Comparison of ENCODE assay signal across 8 cellular contexts in the genomic region with DNA sequence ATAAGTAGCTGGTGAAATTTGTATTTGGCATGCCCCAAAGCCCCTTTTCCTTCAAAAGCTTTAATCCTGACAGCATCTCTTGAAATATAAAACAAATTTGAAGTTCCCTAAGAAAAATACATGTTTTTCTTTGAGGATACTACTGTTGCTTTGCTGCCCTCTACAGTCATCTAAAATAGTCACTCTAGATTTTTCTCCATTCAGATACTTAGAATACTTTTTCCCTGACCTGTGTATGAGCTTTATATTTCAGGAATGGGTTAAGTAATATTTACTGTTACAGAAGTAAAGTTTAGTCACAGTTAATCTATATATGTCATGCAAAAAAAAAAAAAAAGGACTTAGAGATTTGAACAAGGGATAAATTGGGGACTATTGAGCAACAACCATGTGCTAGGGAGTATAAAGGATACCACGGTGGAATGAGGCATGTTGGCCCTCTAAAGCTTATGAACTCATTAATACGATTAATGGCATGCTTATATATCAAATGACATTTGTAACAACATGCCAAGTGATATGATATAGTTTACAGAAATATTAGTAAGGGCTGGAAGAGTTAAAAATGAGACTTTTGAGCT. TPM values are rescaled to one million over a fixed set of nuclear protein-coding genes. Genes with fewer than 3 reads are reported as not detected.
DNase-seq lines count a peak whose midpoint lies in the region; ATAC-seq and TF ChIP-seq lines count a peak whose summit lies in the region.

No MANE protein-coding gene starts in this region.

- no peak overlapping the region for H3K27ac ChIP-seq in CD8-positive, alpha-beta T cell (ENCODE audit: low read depth, low read length)
- H3K27ac ChIP-seq in Karpas-422 (ENCODE audit: low read length) (no peak overlapping the region), brain microvascular endothelial cell (peak overlapping the region; percentile 19)

- TF ChIP-seq CTCF in CD8-positive, alpha-beta T cell (IDR thresholded peaks at IDR 0.05): peak; percentile 67
- peak; percentile 34 for TF ChIP-seq CTCF in brain microvascular endothelial cell (IDR thresholded peaks at IDR 0.05; ENCODE audit: low read depth, low read length, missing control alignments)
- no peak for TF ChIP-seq CTCF in lower leg skin (IDR thresholded peaks at IDR 0.05)

- H3K9me2 ChIP-seq in Karpas-422 (replicated peaks; ENCODE audit: insufficient read depth, low read length): no peaks in the 10 kb centered on the region

- no peaks in the 10 kb centered on the region for H3K9me3 ChIP-seq in CD8-positive, alpha-beta T cell (ENCODE audit: low read length)
- no peaks in the 10 kb centered on the region for H3K9me3 ChIP-seq in Karpas-422 (ENCODE audit: low read length)

- no peak for TF ChIP-seq POLR2A in lower leg skin (IDR thresholded peaks at IDR 0.05)

- no peak overlapping the region for H3K27ac Mint-ChIP-seq in CD8-positive, alpha-beta T cell
- no peak overlapping the region for H3K27ac Mint-ChIP-seq in activated CD8-positive, alpha-beta memory T cell treated with anti-CD3 and anti-CD28 coated beads, Interleukin-2, amount 10 ng/mL, durations not matched to agents 7 days and 5 days

- H3K4me2 ChIP-seq in Karpas-422 (ENCODE audit: low read depth, low read length, poor library complexity, severe bottlenecking): no peak overlapping the region

- H3K4me3 Mint-ChIP-seq in CD8-positive, alpha-beta T cell: no peak overlapping the region
- H3K4me3 Mint-ChIP-seq in activated CD8-positive, alpha-beta memory T cell treated with anti-CD3 and anti-CD28 coated beads, Interleukin-2, amount 10 ng/mL, durations not matched to agents 7 days and 5 days: no peak overlapping the region

- no peaks in the 10 kb centered on the region for H3K36me3 ChIP-seq in CD8-positive, alpha-beta T cell (ENCODE audit: insufficient read depth, low read length)
- H3K36me3 ChIP-seq in Karpas-422 (ENCODE audit: insufficient read depth, low read length) (no peaks in the 10 kb centered on the region), brain microvascular endothelial cell (replicated peaks) (no peaks in the 10 kb centered on the region)

- H3K4me3 ChIP-seq in CD8-positive, alpha-beta T cell (ENCODE audit: low read depth, low read length): no peak overlapping the region
- H3K4me3 ChIP-seq in Karpas-422 (ENCODE audit: low read length) (no peak overlapping the region), brain microvascular endothelial cell (ENCODE audit: low read depth, low read length) (no peak overlapping the region), lower leg skin (ENCODE audit: low read depth, poor library complexity, severe bottlenecking) (no peak overlapping the region)

- no peaks in the 10 kb centered on the region for H4K20me1 ChIP-seq in Karpas-422 (ENCODE audit: insufficient read depth, low read depth, low read length)

- no peak overlapping the region for H3K9ac ChIP-seq in Karpas-422 (ENCODE audit: low read length)

- no peak overlapping the region for H2AFZ ChIP-seq in Karpas-422 (ENCODE audit: low read length)

- no peaks in the 10 kb centered on the region for H3K9me3 Mint-ChIP-seq in CD8-positive, alpha-beta T cell
- H3K9me3 Mint-ChIP-seq in activated CD8-positive, alpha-beta memory T cell treated with anti-CD3 and anti-CD28 coated beads, Interleukin-2, amount 10 ng/mL, durations not matched to agents 7 days and 5 days (ENCODE audit: low read depth): no peaks in the 10 kb centered on the region

- in situ Hi-C loops in brain microvascular endothelial cell (cut with HindIII; ENCODE audit: low pct_ligation_motif_present, low sequenced_read_pairs): no loop called here

- CTCF ChIA-PET in CD8-positive, alpha-beta T cell (lab: Charles Lee): interaction anchor here (0.6 to 2.1 kb wide), 10 partner anchors 10 to 1351 kb away, joined by 3 to 6 read pairs (median 3); no protein-coding TSS in a partner anchor
- CTCF ChIA-PET in activated CD8-positive, alpha-beta memory T cell treated with anti-CD3 and anti-CD28 coated beads, Interleukin-2, amount 10 ng/mL, durations not matched to agents 7 days and 5 days (lab: Charles Lee): interaction anchor here (0.7 to 2.1 kb wide), 8 partner anchors 10 to 766 kb away, joined by 3 to 10 read pairs (median 6); no protein-coding TSS in a partner anchor

- POLR2A ChIA-PET in CD8-positive, alpha-beta T cell (lab: Charles Lee): interaction anchor here (0.7 kb wide), 1 partner anchor 760 kb away, joined by 3 read pairs; no protein-coding TSS in a partner anchor

- no peak for DNase-seq in CD8-positive, alpha-beta T cell
- DNase-seq in Karpas-422 (peak; percentile 45), brain microvascular endothelial cell (no peak), medulla oblongata (ENCODE audit: extremely low spot score) (peak; percentile 54), lower leg skin (ENCODE audit: low spot score in 2 of 2) (no peak)
- no peak for DNase-seq in activated CD8-positive, alpha-beta memory T cell treated with anti-CD3 and anti-CD28 coated beads, Interleukin-2, amount 10 ng/mL, durations not matched to agents 7 days and 5 days

- H3K27me3 ChIP-seq in CD8-positive, alpha-beta T cell (ENCODE audit: insufficient read depth, low read length): no peaks in the 10 kb centered on the region
- H3K27me3 ChIP-seq in Karpas-422 (ENCODE audit: low read length): no peaks in the 10 kb centered on the region
- H3K27me3 ChIP-seq in brain microvascular endothelial cell (replicated peaks): no peaks in the 10 kb centered on the region

- no peaks in the 10 kb centered on the region for H3K4me1 ChIP-seq in CD8-positive, alpha-beta T cell (ENCODE audit: insufficient read depth, low read length)
- no peaks in the 10 kb centered on the region for H3K4me1 ChIP-seq in Karpas-422 (ENCODE audit: low read length)

- H3K27me3 Mint-ChIP-seq in CD8-positive, alpha-beta T cell (ENCODE audit: low read depth): peaks cover 8% of the 10 kb centered on the region
- no peaks in the 10 kb centered on the region for H3K27me3 Mint-ChIP-seq in activated CD8-positive, alpha-beta memory T cell treated with anti-CD3 and anti-CD28 coated beads, Interleukin-2, amount 10 ng/mL, durations not matched to agents 7 days and 5 days

- no peaks in the 10 kb centered on the region for H3K79me2 ChIP-seq in Karpas-422 (ENCODE audit: low read length)

- no peak for ATAC-seq in CD8-positive, alpha-beta T cell
- no peak for ATAC-seq in HG03571 (IDR thresholded peaks at IDR 0.05; ENCODE audit: unreplicated experiment)
- ATAC-seq in HG02623 (IDR thresholded peaks at IDR 0.05; ENCODE audit: unreplicated experiment): no peak
- ATAC-seq in activated CD8-positive, alpha-beta memory T cell treated with anti-CD3 and anti-CD28 coated beads, Interleukin-2, amount 10 ng/mL, durations not matched to agents 7 days and 5 days: no peak

- intact Hi-C loops in CD8-positive, alpha-beta T cell (cut with DNase I, micrococcal nuclease): loop anchor here (2.0 to 5.0 kb wide), 2 partner anchors 766 to 1348 kb away; no protein-coding TSS in a partner anchor
- intact Hi-C loops in lower leg skin (cut with DNase I; ENCODE audit: low total_unique reads): no loop called here

- H3K4me1 Mint-ChIP-seq in CD8-positive, alpha-beta T cell (ENCODE audit: low read depth): no peaks in the 10 kb centered on the region
- H3K4me1 Mint-ChIP-seq in activated CD8-positive, alpha-beta memory T cell treated with anti-CD3 and anti-CD28 coated beads, Interleukin-2, amount 10 ng/mL, durations not matched to agents 7 days and 5 days: peaks cover 5% of the 10 kb centered on the region

- 39 to 41% methylated on average over 2 of the region's 2 CpGs for WGBS in lower leg skin, 2 donors

- no peaks in the 10 kb centered on the region for H3K36me3 Mint-ChIP-seq in CD8-positive, alpha-beta T cell
- H3K36me3 Mint-ChIP-seq in activated CD8-positive, alpha-beta memory T cell treated with anti-CD3 and anti-CD28 coated beads, Interleukin-2, amount 10 ng/mL, durations not matched to agents 7 days and 5 days: no peaks in the 10 kb centered on the region

RNA-seq across cellular contexts. Expression of gene NECTIN3, which starts 8.8 kb away (rescaled TPM):
- total RNA-seq in CD8-positive, alpha-beta T cell: 1 to 10 TPM; 7.6 to 9.2 TPM
- not detected in 2 replicates for total RNA-seq in Karpas-422 (2014; rRNA removed; shearing (Covaris generic); ENCODE audit: low replicate concordance)
- total RNA-seq in activated CD8-positive, alpha-beta memory T cell treated with anti-CD3 and anti-CD28 coated beads, Interleukin-2, amount 10 ng/mL, durations not matched to agents 7 days and 5 days: 10 to 100 TPM; 13.3 to 16.9 TPM
- 1 to 10 TPM; 4.4 to 7.1 (median 5.8) TPM for total RNA-seq in lower leg skin

Comparison
In these comparisons a context has a peak if more than half of its experiments do, and no peak if none do; other contexts are left out.
1. DNase-seq: peak in Karpas-422 (single experiment) and medulla oblongata (single experiment); none in CD8-positive, alpha-beta T cell (0 of 7), brain microvascular endothelial cell (single experiment), activated CD8-positive, alpha-beta memory T cell treated with anti-CD3 and anti-CD28 coated beads, Interleukin-2, amount 10 ng/mL, durations not matched to agents 7 days and 5 days (single experiment) and lower leg skin (0 of 2).
2. CTCF ChIP-seq: peak in CD8-positive, alpha-beta T cell (single experiment) and brain microvascular endothelial cell (single experiment); none in lower leg skin (0 of 3).